1 cellular context compared by ENCODE assay signal in genomic region chr7:51318886-51319579, GRCh38.
TF ChIP-seq lines count a peak whose summit lies in the region.

No MANE protein-coding gene starts in this region.

TF ChIP-seq in HepG2, 621 proteins besides CTCF, POLR2A, EP300 and RAD21 (continues in another document):
- no peak for TF ChIP-seq BRF2 (CRISPR knock-in tag; IDR thresholded peaks at IDR 0.05)
- peak; percentile 63 for TF ChIP-seq NR2C2 (CRISPR knock-in tag; IDR thresholded peaks at IDR 0.05; ENCODE audit: borderline replicate concordance)
- TF ChIP-seq PATZ1 (CRISPR knock-in tag; IDR thresholded peaks at IDR 0.05) = peak; percentile 83
- 0 out of 2 replicates have a peak, but pooled peaks have one; percentile 37 for TF ChIP-seq ZNF337 (CRISPR knock-in tag; IDR thresholded peaks at IDR 0.05; ENCODE audit: borderline replicate concordance, low read depth)
- TF ChIP-seq KDM5A (IDR thresholded peaks at IDR 0.05; ENCODE audit: borderline replicate concordance, low read length) = no peak
- TF ChIP-seq SMARCC2 (IDR thresholded peaks at IDR 0.05) = no peak
- TF ChIP-seq SOX5 (CRISPR knock-in tag; IDR thresholded peaks at IDR 0.05; ENCODE audit: borderline replicate concordance) = no peak
- TF ChIP-seq ZNF740 (CRISPR knock-in tag; IDR thresholded peaks at IDR 0.05) = peak; percentile 57; the same call in 1 of the 2 replicates
- 0 out of 2 replicates have a peak, but pooled peaks have one; percentile 64 for TF ChIP-seq MTA1 (CRISPR knock-in tag; IDR thresholded peaks at IDR 0.05; ENCODE audit: borderline replicate concordance)
- no peak for TF ChIP-seq ZNF772 (CRISPR knock-in tag; IDR thresholded peaks at IDR 0.05)
- TF ChIP-seq ZNF652 (CRISPR knock-in tag; IDR thresholded peaks at IDR 0.05; ENCODE audit: borderline replicate concordance, low read depth) = 0 out of 2 replicates have a peak, but pooled peaks have one; percentile 36
- no peak for TF ChIP-seq POLR2AphosphoS5 (IDR thresholded peaks at IDR 0.05; ENCODE audit: low read depth, low read length)
- peak; percentile 43; the same call in 1 of the 2 replicates for TF ChIP-seq PHF21A (CRISPR knock-in tag; IDR thresholded peaks at IDR 0.05)
- no peak; the same call in none of the 2 replicates for TF ChIP-seq ZBED4 (CRISPR knock-in tag; IDR thresholded peaks at IDR 0.05; ENCODE audit: borderline replicate concordance)
- no peak for TF ChIP-seq KLF12 (CRISPR knock-in tag; IDR thresholded peaks at IDR 0.05; ENCODE audit: borderline replicate concordance)
- no peak for TF ChIP-seq LCORL (IDR thresholded peaks at IDR 0.05)
- peak; percentile 36; the same call in 1 of the 2 replicates for TF ChIP-seq LCORL (CRISPR knock-in tag; IDR thresholded peaks at IDR 0.05)
- peak; percentile 45; the same call in 1 of the 2 replicates for TF ChIP-seq SP5 (CRISPR knock-in tag; IDR thresholded peaks at IDR 0.05; ENCODE audit: borderline replicate concordance, low read depth)
- TF ChIP-seq ZNF382 (CRISPR knock-in tag; IDR thresholded peaks at IDR 0.05; ENCODE audit: borderline replicate concordance) = no peak
- no peak for TF ChIP-seq THAP9 (CRISPR knock-in tag; IDR thresholded peaks at IDR 0.05; ENCODE audit: borderline replicate concordance)
- no peak for TF ChIP-seq ZNF446 (CRISPR knock-in tag; IDR thresholded peaks at IDR 0.05)
- no peak for TF ChIP-seq ZNF678 (CRISPR knock-in tag; IDR thresholded peaks at IDR 0.05)
- TF ChIP-seq ARID4A (CRISPR knock-in tag; IDR thresholded peaks at IDR 0.05; ENCODE audit: borderline replicate concordance) = peak; percentile 48; the same call in 1 of the 2 replicates
- TF ChIP-seq ZNF687 (CRISPR knock-in tag; IDR thresholded peaks at IDR 0.05) = peak; percentile 50
- TF ChIP-seq CREB1 (IDR thresholded peaks at IDR 0.05) = no peak
- TF ChIP-seq CREB1 (CRISPR knock-in tag; IDR thresholded peaks at IDR 0.05) = peak; percentile 52; the same call in 1 of the 2 replicates
- peak; percentile 63 for TF ChIP-seq PAXIP1 (CRISPR knock-in tag; conservative IDR thresholded peaks at IDR 0.05)
- TF ChIP-seq ZBTB7A (CRISPR knock-in tag; IDR thresholded peaks at IDR 0.05) = no peak
- TF ChIP-seq ZSCAN22 (CRISPR knock-in tag; IDR thresholded peaks at IDR 0.05) = no peak
- TF ChIP-seq SALL1 (CRISPR knock-in tag; IDR thresholded peaks at IDR 0.05) = peak; percentile 59; the same call in 1 of the 2 replicates
- TF ChIP-seq SOX6 (IDR thresholded peaks at IDR 0.05) = no peak
- 0 out of 2 replicates have a peak, but pooled peaks have one; percentile 33 for TF ChIP-seq SOX6 (CRISPR knock-in tag; IDR thresholded peaks at IDR 0.05)
